Comparison of ENCODE assay signal across 8 cellular contexts in genomic region chr1:221256773-221257172, GRCh38.
"Had no signal": no experiment of that assay in that cellular context is flagged by ENCODE, and none has a peak within 500 bp of the region (broad histone marks: within the 10 kb centered on the region; RNA-seq: fewer than 3 reads in every experiment).

No MANE protein-coding gene starts in this region.

- H3K4me3 ChIP-seq: GM23248, HAP-1 had no signal

- ATAC-seq: HCT116, HepG2 had no signal

- H3K4me1 ChIP-seq: HAP-1 had no signal

- DNase-seq: GM23248, GOT3, H7, HFFc6 had no signal

- FAIRE-seq: HepG2 had no signal

- H3K36me3 ChIP-seq: HAP-1 had no signal

- H3K27ac ChIP-seq: GM23248, HL-60 had no signal

- H3K9ac ChIP-seq: GM23248 had no signal

- H3K9me3 ChIP-seq: HAP-1 had no signal
